18 cellular contexts compared by ENCODE assay signal in genomic region chr3:81851166-81851565, GRCh38.
"Had no signal": no experiment of that assay in that cellular context is flagged by ENCODE, and none has a peak within 500 bp of the region (broad histone marks: within the 10 kb centered on the region; RNA-seq: fewer than 3 reads in every experiment).

No MANE protein-coding gene starts in this region.

- H3K27me3 ChIP-seq: gastroesophageal sphincter, right atrium auricular region, sigmoid colon had no signal

- H3K27ac Mint-ChIP-seq: endodermal cell; natural killer cell; stimulated activated naive B cell treated with anti-CD40 and anti-IgM and Interleukin-4, amounts not matched to agents 10 μg/mL and 1 μg/mL and 100 μg/mL, for 72 hours had no signal

- H3K27ac ChIP-seq: coronary artery, gastroesophageal sphincter, right atrium auricular region, sigmoid colon, skin epidermis had no signal

- H3K4me1 ChIP-seq: gastroesophageal sphincter, right atrium auricular region, sigmoid colon had no signal

- H3K4me3 Mint-ChIP-seq: endodermal cell; natural killer cell; neural crest cell; stimulated activated naive B cell treated with anti-CD40 and anti-IgM and Interleukin-4, amounts not matched to agents 10 μg/mL and 1 μg/mL and 100 μg/mL, for 72 hours had no signal

- H3K36me3 Mint-ChIP-seq: natural killer cell; stimulated activated naive B cell treated with anti-CD40 and anti-IgM and Interleukin-4, amounts not matched to agents 10 μg/mL and 1 μg/mL and 100 μg/mL, for 72 hours had no signal

- ATAC-seq: gastroesophageal sphincter; left lobe of liver; natural killer cell; stimulated activated naive B cell treated with anti-CD40 and anti-IgM and Interleukin-4, amounts not matched to agents 10 μg/mL and 1 μg/mL and 100 μg/mL, for 72 hours had no signal

- H3K36me3 ChIP-seq: gastroesophageal sphincter, right atrium auricular region, sigmoid colon had no signal

- H3K9me3 Mint-ChIP-seq: endodermal cell; natural killer cell; neural crest cell; stimulated activated naive B cell treated with anti-CD40 and anti-IgM and Interleukin-4, amounts not matched to agents 10 μg/mL and 1 μg/mL and 100 μg/mL, for 72 hours had no signal

- DNase-seq: effector CD4-positive, alpha-beta T cell; endodermal cell; erythroblast; glutamatergic neuron; islet precursor cell; mammary epithelial cell; natural killer cell; sigmoid colon; stimulated activated CD4-positive, alpha-beta T cell treated with anti-CD3 and anti-CD28 coated beads, Interleukin-2, amount 100 ng/mL, for 24 hours; stimulated activated CD4-positive, alpha-beta T cell treated with anti-CD3 and anti-CD28 coated beads, Interleukin-4, amount 100 ng/mL, for 4 hours; stimulated activated naive B cell treated with anti-CD40 and anti-IgM and Interleukin-4, amounts not matched to agents 10 μg/mL and 1 μg/mL and 100 μg/mL, for 72 hours; trophoblast cell had no signal

- H3K4me1 Mint-ChIP-seq: endodermal cell; natural killer cell; stimulated activated naive B cell treated with anti-CD40 and anti-IgM and Interleukin-4, amounts not matched to agents 10 μg/mL and 1 μg/mL and 100 μg/mL, for 72 hours had no signal

- H3K9me3 ChIP-seq: gastroesophageal sphincter, right atrium auricular region, sigmoid colon had no signal

- H3K4me3 ChIP-seq: coronary artery, gastroesophageal sphincter, right atrium auricular region, sigmoid colon, skin epidermis had no signal

- H3K27me3 Mint-ChIP-seq: stimulated activated naive B cell treated with anti-CD40 and anti-IgM and Interleukin-4, amounts not matched to agents 10 μg/mL and 1 μg/mL and 100 μg/mL, for 72 hours had no signal
